ENCODE assay signal across 16 cellular contexts in genomic region chr1:65820983-65821382, GRCh38. TPM values are rescaled to one million over a fixed set of nuclear protein-coding genes. Genes with fewer than 3 reads are reported as not detected.
DNase-seq lines count a peak whose midpoint lies in the region; ATAC-seq, FAIRE-seq and TF ChIP-seq lines count a peak whose summit lies in the region.
"Had no signal": no experiment of that assay in that cellular context is flagged by ENCODE, and none has a peak within 500 bp of the region (broad histone marks: within the 10 kb centered on the region; RNA-seq: fewer than 3 reads in every experiment).

No MANE protein-coding gene starts in this region.

- no peak for FAIRE-seq in pancreas (lab: Jason Lieb, UNC)
- FAIRE-seq: A204.1 had no signal

- H3K4me3 ChIP-seq in RWPE2 (ENCODE audit: severe bottlenecking) (no peak overlapping the region), fibroblast of lung (replicated peaks in 1 of 4; ENCODE audit: control extremely low read depth in 1 of 4, insufficient read depth in 1 of 4, low read depth in 3 of 4, low read length in 4 of 4) (no peak overlapping the region), smooth muscle cell (no peak overlapping the region), pancreas (no peak overlapping the region), spleen (no peak overlapping the region)

- H3K27ac ChIP-seq in RWPE2 (ENCODE audit: poor library complexity, severe bottlenecking) (no peak overlapping the region), fibroblast of lung (ENCODE audit: insufficient read depth, low read length) (peak overlapping the region; percentile 71), smooth muscle cell (ENCODE audit: low read depth) (peak overlapping the region; percentile 59), pancreas (no peak overlapping the region), spleen (peak overlapping the region in 3 of 8 donors; percentile 9 to 10 (median 10))

- peak; percentile 5 for DNase-seq in NK-92 treated with Interleukin-12 subunit alpha and Interleukin-12 subunit beta, amount 100 ng/mL, for 24 hours (lab: John Stamatoyannopoulos, UW)
- DNase-seq in NK-92 (lab: John Stamatoyannopoulos, UW; ENCODE audit: unreplicated experiment) (no peak), RWPE2 (ENCODE audit: low spot score) (no peak), fibroblast of lung (ENCODE audit: low read depth in 2 of 2) (peak; percentile 97), smooth muscle cell (lab: John Stamatoyannopoulos, UW; ENCODE audit: unreplicated experiment) (no peak), pancreas (no peak), spleen (no peak)
- DNase-seq: activated CD4-positive, alpha-beta T cell treated with anti-CD3 and anti-CD28 coated beads for 48 hours; activated effector memory CD4-positive, alpha-beta T cell treated with Interleukin-2 at 50 U/mL for 16 hours; effector CD8-positive, alpha-beta T cell; NCI-H146; nephron progenitor cell; SIG-M5; stimulated activated CD4-positive, alpha-beta T cell treated with anti-CD3 and anti-CD28 coated beads, Interleukin-1b, Interleukin-23, amount 100 ng/mL, for 48 hours had no signal

- peak overlapping the region; percentile 39 for H3K4me2 ChIP-seq in fibroblast of lung (ENCODE audit: extremely low read depth, insufficient read depth, low read length)
- H3K4me2 ChIP-seq in smooth muscle cell: peak overlapping the region; percentile 41

- intact Hi-C loops in pancreas (cut with DNase I) (no loop called here), spleen (cut with DNase I; ENCODE audit: low total_unique reads) (no loop called here)

- H3F3A ChIP-seq in smooth muscle cell (ENCODE audit: low read depth): no peaks in the 10 kb centered on the region

- no peak for TF ChIP-seq POLR2A in spleen (IDR thresholded peaks at IDR 0.05)

- H3K9me3 ChIP-seq in RWPE2 (ENCODE audit: severe bottlenecking) (no peaks in the 10 kb centered on the region), fibroblast of lung (ENCODE audit: control insufficient read depth, insufficient read depth, low read depth, low read length) (no peaks in the 10 kb centered on the region), smooth muscle cell (replicated peaks; ENCODE audit: low read depth) (no peaks in the 10 kb centered on the region), pancreas (no peaks in the 10 kb centered on the region), spleen (no peaks in the 10 kb centered on the region)

- H3K9ac ChIP-seq in fibroblast of lung (ENCODE audit: insufficient read depth, low read length) (no peak overlapping the region), smooth muscle cell (ENCODE audit: low read depth) (no peak overlapping the region)

- H4K20me1 ChIP-seq in fibroblast of lung (ENCODE audit: control insufficient read depth, extremely low read depth, insufficient read depth, low read length) (no peaks in the 10 kb centered on the region), smooth muscle cell (ENCODE audit: low read depth) (no peaks in the 10 kb centered on the region)

- no peak for TF ChIP-seq CTCF in RWPE2 (IDR thresholded peaks at IDR 0.05; ENCODE audit: poor library complexity, severe bottlenecking)
- TF ChIP-seq CTCF in fibroblast of lung (conservative IDR thresholded peaks at IDR 0.05 in 1 of 2, IDR thresholded peaks at IDR 0.05 in 1 of 2; ENCODE audit: low read depth in 1 of 2, low read length in 2 of 2): no peak
- no peak for TF ChIP-seq CTCF in smooth muscle cell (IDR thresholded peaks at IDR 0.05; ENCODE audit: borderline replicate concordance, insufficient read depth, poor library complexity, severe bottlenecking)
- TF ChIP-seq CTCF in pancreas (IDR thresholded peaks at IDR 0.05): no peak
- TF ChIP-seq CTCF in spleen (IDR thresholded peaks at IDR 0.05 in 8 of 11, conservative IDR thresholded peaks at IDR 0.05 in 3 of 11): no peak

- 63% methylated on average over 1 of the region's 1 CpG for WGBS in smooth muscle cell (ENCODE audit: low lambda C conversion rate)
- 85 to 90% methylated on average over 1 of the region's 1 CpG for WGBS in pancreas, 2 donors
- WGBS in spleen, 5 donors: 61 to 86% (median 79%) methylated on average over 1 of the region's 1 CpG

- H3K27me3 ChIP-seq in RWPE2 (ENCODE audit: insufficient read depth, poor library complexity, severe bottlenecking): no peaks in the 10 kb centered on the region
- H3K27me3 ChIP-seq in fibroblast of lung (ENCODE audit: control insufficient read depth, insufficient read depth, low read length): no peaks in the 10 kb centered on the region
- H3K27me3 ChIP-seq in smooth muscle cell (ENCODE audit: low read depth): no peaks in the 10 kb centered on the region
- no peaks in the 10 kb centered on the region for H3K27me3 ChIP-seq in pancreas
- H3K27me3 ChIP-seq in spleen (replicated peaks in 1 of 7): no peaks in the 10 kb centered on the region

- H3K79me2 ChIP-seq in fibroblast of lung (ENCODE audit: control insufficient read depth, insufficient read depth, low read length) (no peaks in the 10 kb centered on the region), smooth muscle cell (ENCODE audit: low read depth) (no peaks in the 10 kb centered on the region)

- H3K4me1 ChIP-seq in RWPE2 (ENCODE audit: insufficient read depth, poor library complexity, severe bottlenecking): no peaks in the 10 kb centered on the region
- H3K4me1 ChIP-seq in fibroblast of lung (ENCODE audit: control insufficient read depth, extremely low read depth, insufficient read depth, low read length): peaks cover 11% of the 10 kb centered on the region
- no peaks in the 10 kb centered on the region for H3K4me1 ChIP-seq in smooth muscle cell (ENCODE audit: low read depth)
- H3K4me1 ChIP-seq in pancreas: no peaks in the 10 kb centered on the region
- no peaks in the 10 kb centered on the region for H3K4me1 ChIP-seq in spleen

- peak; percentile 79 for ATAC-seq in RWPE2 (ENCODE audit: low read depth)
- ATAC-seq in HG02798 (IDR thresholded peaks at IDR 0.05; ENCODE audit: poor library complexity, unreplicated experiment): no peak
- ATAC-seq in pancreas: no peak

- H2AFZ ChIP-seq in fibroblast of lung (ENCODE audit: low read length): no peak overlapping the region
- H2AFZ ChIP-seq in smooth muscle cell (ENCODE audit: low read depth): no peak overlapping the region

- H3K36me3 ChIP-seq in RWPE2 (ENCODE audit: low read depth): no peaks in the 10 kb centered on the region
- H3K36me3 ChIP-seq in fibroblast of lung (ENCODE audit: control insufficient read depth, insufficient read depth, low read length): no peaks in the 10 kb centered on the region
- no peaks in the 10 kb centered on the region for H3K36me3 ChIP-seq in smooth muscle cell (ENCODE audit: low read depth)
- H3K36me3 ChIP-seq in pancreas: no peaks in the 10 kb centered on the region
- H3K36me3 ChIP-seq in spleen: no peaks in the 10 kb centered on the region

RNA-seq across cellular contexts. Expression of gene PDE4B, which starts 28.3 kb away (rescaled TPM):
- 5.9 and 19.8 TPM in 2 replicates for total RNA-seq in fibroblast of lung
- 3.7 and 5.2 TPM in 2 replicates for polyA plus RNA-seq in fibroblast of lung
- 1.9 and 2.8 TPM in 2 replicates for polyA plus RNA-seq in fibroblast of lung (2012)
- polyA minus RNA-seq in fibroblast of lung (ENCODE audit: low replicate concordance): 11.7 and 13.2 TPM in 2 replicates
- 21.7 and 24.8 TPM in 2 replicates for total RNA-seq in smooth muscle cell
- polyA plus RNA-seq in smooth muscle cell: 14.0 and 18.5 TPM in 2 replicates
- 1 to 10 TPM in 3 of 6 donors, under 1 TPM in 3; 0.23 to 3.7 (median 0.90) TPM for total RNA-seq in pancreas
- 1 to 10 TPM in 1 of 2 donors, under 1 TPM in 1; 0.80 to 1.1 TPM for polyA plus RNA-seq in pancreas
- total RNA-seq in spleen: 10 to 100 TPM; 37.9 to 88.2 (median 57.5) TPM
- polyA plus RNA-seq in spleen: 10 to 100 TPM; 12.6 to 16.1 (median 13.1) TPM

Comparison
In these comparisons a context has a peak if more than half of its experiments do, and no peak if none do; other contexts are left out.
1. DNase-seq: peak in NK-92 treated with Interleukin-12 subunit alpha and Interleukin-12 subunit beta, amount 100 ng/mL, for 24 hours (single experiment) and fibroblast of lung (2 of 2); none in NK-92 (single experiment), RWPE2 (single experiment), smooth muscle cell (single experiment), pancreas (0 of 6) and spleen (single experiment).
2. H3K27ac ChIP-seq: peak in fibroblast of lung (single experiment) and smooth muscle cell (single experiment); none in RWPE2 (single experiment) and pancreas (0 of 4).